ENCODE assay signal across 26 cellular contexts in the genomic region with DNA sequence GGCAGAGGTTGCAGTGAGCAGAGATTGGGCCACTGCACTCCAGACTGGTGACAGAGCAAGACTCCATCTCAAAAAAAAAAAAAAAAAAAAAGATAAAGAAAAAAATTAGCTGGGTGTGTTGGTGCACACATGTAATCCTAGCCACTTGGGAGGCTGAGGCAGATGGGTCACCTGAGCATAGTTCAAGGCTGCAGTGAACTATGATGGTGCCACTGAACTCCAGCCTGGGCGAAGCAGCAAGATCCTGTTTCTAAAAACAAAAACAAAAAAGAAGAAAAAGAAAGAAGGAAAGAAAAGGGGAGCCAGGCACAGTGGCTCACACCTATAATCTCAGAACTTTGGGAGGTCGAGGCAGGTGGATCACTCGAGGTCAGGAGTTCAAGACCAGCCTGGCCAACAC. TPM values are rescaled to one million over a fixed set of nuclear protein-coding genes. Genes with fewer than 3 reads are reported as not detected.
DNase-seq lines count a peak whose midpoint lies in the region; ATAC-seq, FAIRE-seq and TF ChIP-seq lines count a peak whose summit lies in the region.
"Had no signal": no experiment of that assay in that cellular context is flagged by ENCODE, and none has a peak within 500 bp of the region (broad histone marks: within the 10 kb centered on the region; RNA-seq: fewer than 3 reads in every experiment).

No MANE protein-coding gene starts in this region.

- DNase-seq in left ventricle myocardium inferior: no peak
- no peak for DNase-seq in Right ventricle myocardium superior
- no peak for DNase-seq in HepG2 (ENCODE audit: low spot score)
- no peak for DNase-seq in right lobe of liver
- no peak for DNase-seq in central memory CD8-positive, alpha-beta T cell (ENCODE audit: low spot score in 2 of 2)
- DNase-seq in sciatic nerve (ENCODE audit: low spot score): no peak
- no peak for DNase-seq in NCI-H128 (lab: John Stamatoyannopoulos, UW; ENCODE audit: unreplicated experiment)
- no peak for DNase-seq in NOMO-1 treated with DMSO at 0.1 percent for 48 hours (lab: John Stamatoyannopoulos, UW; ENCODE audit: unreplicated experiment)
- DNase-seq: CD4-positive, CD25-positive, alpha-beta regulatory T cell; CD8-positive, alpha-beta memory T cell; DMS 273 treated with DMSO at 0.1 percent for 48 hours; DMS79; EL; GDM1; GM23248; H7; HCEC 1CT had no signal

- no TSS peak for BruUV-seq in HepG2 (replicated peaks; lab: Mats Ljungman, UMichigan)

- H3K4me1 Mint-ChIP-seq in central memory CD8-positive, alpha-beta T cell: peaks cover 40% of the 10 kb centered on the region

- no peak overlapping the region for H2AFZ ChIP-seq in HepG2 (ENCODE audit: low read length)
- H2AFZ ChIP-seq: GM23248 had no signal

- H3K79me2 ChIP-seq in HepG2 (ENCODE audit: insufficient read depth, low read length): peaks cover 78% of the 10 kb centered on the region

- ATAC-seq in Right ventricle myocardium superior (ENCODE audit: poor library complexity) (no peak), HepG2 (no peak), right lobe of liver (no peak), sciatic nerve (no peak)
- no peak for ATAC-seq in central memory CD8-positive, alpha-beta T cell (replicated peaks; ENCODE audit: extremely low read depth, poor library complexity, severe bottlenecking)
- ATAC-seq: GM12878 had no signal

- H3K27ac Mint-ChIP-seq in central memory CD8-positive, alpha-beta T cell (ENCODE audit: low read depth): peak overlapping the region; percentile 20
- H3K27ac Mint-ChIP-seq: B cell had no signal

- H3K27me3 ChIP-seq in left ventricle myocardium inferior (ENCODE audit: low read depth) (no peaks in the 10 kb centered on the region), HepG2 (ENCODE audit: control insufficient read depth in 1 of 2, insufficient read depth in 2 of 2, low read length in 2 of 2) (no peaks in the 10 kb centered on the region), right lobe of liver (no peaks in the 10 kb centered on the region)
- H3K27me3 ChIP-seq: BLaER1 had no signal

- TF ChIP-seq CTCF in left ventricle myocardium inferior (IDR thresholded peaks at IDR 0.05; ENCODE audit: borderline replicate concordance) (no peak), HepG2 (CRISPR knock-in tag; IDR thresholded peaks at IDR 0.05) (no peak), right lobe of liver (IDR thresholded peaks at IDR 0.05) (no peak)

- TF ChIP-seq POLR2A in HepG2 (IDR thresholded peaks at IDR 0.05; ENCODE audit: insufficient read depth in 1 of 2, low read depth in 2 of 2, low read length in 2 of 2) (no peak), right lobe of liver (IDR thresholded peaks at IDR 0.05) (no peak)

- no peak overlapping the region for H3K9ac ChIP-seq in HepG2 (ENCODE audit: insufficient read depth, low read depth, low read length)
- H3K9ac ChIP-seq: BLaER1, GM23248 had no signal

- intact Hi-C loops in left ventricle myocardium inferior (cut with micrococcal nuclease) (no loop called here), Right ventricle myocardium superior (cut with DNase I) (no loop called here), HepG2 (cut with micrococcal nuclease; ENCODE audit: unreplicated experiment) (no loop called here), right lobe of liver (cut with DNase I) (no loop called here), sciatic nerve (cut with DNase I) (no loop called here)

- in situ Hi-C loops in HepG2 (cut with HindIII; ENCODE audit: extremely low pct_ligation_motif_present, low pct_unique_long_range_greater_than_20kb): no loop called here

- POLR2A ChIA-PET in HepG2 (lab: Yijun Ruan, JAX): no interaction called here

- H4K20me1 ChIP-seq in HepG2 (ENCODE audit: insufficient read depth, low read length): peaks cover 17% of the 10 kb centered on the region

- H3K9me3 ChIP-seq in left ventricle myocardium inferior (replicated peaks) (no peaks in the 10 kb centered on the region), HepG2 (ENCODE audit: low read length) (no peaks in the 10 kb centered on the region), right lobe of liver (no peaks in the 10 kb centered on the region)
- H3K9me3 ChIP-seq: BLaER1 had no signal

- TF ChIP-seq EP300 in HepG2 (IDR thresholded peaks at IDR 0.05; ENCODE audit: low read depth in 2 of 2, low read length in 2 of 2) (no peak), HepG2 (CRISPR knock-in tag; IDR thresholded peaks at IDR 0.05; ENCODE audit: borderline replicate concordance) (no peak)

- no peak overlapping the region for H3K4me2 ChIP-seq in HepG2 (ENCODE audit: low read depth, low read length)
- H3K4me2 ChIP-seq: BLaER1 had no signal

- H3K36me3 ChIP-seq in left ventricle myocardium inferior (no peaks in the 10 kb centered on the region), HepG2 (replicated peaks in 1 of 2; ENCODE audit: control insufficient read depth in 1 of 2, insufficient read depth in 2 of 2, low read length in 2 of 2) (no peaks in the 10 kb centered on the region; a peak in 1 of 5 replicates), right lobe of liver (no peaks in the 10 kb centered on the region)

- TF ChIP-seq RAD21 in HepG2 (CRISPR knock-in tag; IDR thresholded peaks at IDR 0.05): no peak

- CTCF ChIA-PET in HepG2 (lab: Yijun Ruan, JAX; ENCODE audit: low intra/inter-chr PET ratio, low total read pairs): no interaction called here

- H3K27ac ChIP-seq in left ventricle myocardium inferior (replicated peaks) (peak overlapping the region; percentile 17), HepG2 (ENCODE audit: extremely low read length, insufficient read depth, low read length) (no peak overlapping the region), right lobe of liver (no peak overlapping the region)
- H3K27ac ChIP-seq: 22Rv1, BLaER1, C4-2B, GM23248 had no signal

- no peaks in the 10 kb centered on the region for H3K27me3 Mint-ChIP-seq in central memory CD8-positive, alpha-beta T cell
- H3K27me3 Mint-ChIP-seq: B cell; CD4-positive, CD25-positive, alpha-beta regulatory T cell; CD8-positive, alpha-beta memory T cell had no signal

- 84% methylated on average over 3 of the region's 3 CpGs for whole genome bisulfite sequencing in HepG2 (ENCODE audit: low lambda C conversion rate)
- 100% methylated on average over 3 of the region's 3 CpGs for WGBS in right lobe of liver (ENCODE audit: insufficient coverage, low coverage, low lambda C conversion rate, missing lambda C conversion rate)

- no peaks in the 10 kb centered on the region for H3K9me3 Mint-ChIP-seq in central memory CD8-positive, alpha-beta T cell
- H3K9me3 Mint-ChIP-seq: CD4-positive, CD25-positive, alpha-beta regulatory T cell; CD8-positive, alpha-beta memory T cell had no signal

- H3K4me1 ChIP-seq in left ventricle myocardium inferior: peaks cover 35% of the 10 kb centered on the region
- H3K4me1 ChIP-seq in HepG2 (ENCODE audit: insufficient read depth, low read length): peaks cover 36% of the 10 kb centered on the region
- peaks cover 0 to 18% (median 0%) of the 10 kb centered on the region in 4 donors for H3K4me1 ChIP-seq in right lobe of liver
- H3K4me1 ChIP-seq: BLaER1 had no signal

- H3K4me3 ChIP-seq in left ventricle myocardium inferior: no peak overlapping the region
- H3K4me3 ChIP-seq in HepG2 (replicated peaks in 1 of 3; ENCODE audit: insufficient read depth in 1 of 3, low read depth in 2 of 3, low read length in 3 of 3): no peak overlapping the region
- H3K4me3 ChIP-seq in right lobe of liver: no peak overlapping the region
- H3K4me3 ChIP-seq: BLaER1, GM12878, GM23248 had no signal

- H3K4me3 Mint-ChIP-seq in central memory CD8-positive, alpha-beta T cell: no peak overlapping the region
- H3K4me3 Mint-ChIP-seq: B cell; CD4-positive, CD25-positive, alpha-beta regulatory T cell; CD8-positive, alpha-beta memory T cell had no signal

- H3K36me3 Mint-ChIP-seq in central memory CD8-positive, alpha-beta T cell (ENCODE audit: insufficient read depth): peaks cover 7% of the 10 kb centered on the region

- FAIRE-seq in HepG2 (lab: Jason Lieb, UNC): no peak
- FAIRE-seq: A204.1, D721Med, GM12878, GM19239, H1 had no signal

TF ChIP-seq in HepG2, 621 proteins besides CTCF, POLR2A, EP300 and RAD21:
- TF ChIP-seq PITX1 (CRISPR knock-in tag; IDR thresholded peaks at IDR 0.05): no peak
- peak; percentile 47; the same call in 1 of the 2 replicates for TF ChIP-seq RARA (CRISPR knock-in tag; IDR thresholded peaks at IDR 0.05)
- peak; percentile 90 for TF ChIP-seq ZNF121 (CRISPR knock-in tag; IDR thresholded peaks at IDR 0.05)

RNA-seq across cellular contexts. Expression of gene PIK3CB, which starts 32.9 kb away (rescaled TPM):
- 31.5 TPM for total RNA-seq in left ventricle myocardium inferior
- 30.7 TPM for total RNA-seq in Right ventricle myocardium superior
- total RNA-seq in HepG2 (2016; rRNA removed; fragmentation: Illumina TruSeq; extraction: Trizol): 6.6 and 18.6 TPM in 2 replicates
- total RNA-seq in HepG2 (2016; cell fraction: cytosol; rRNA removed; fragmentation: Illumina TruSeq; extraction: Trizol; ENCODE audit: low read depth): 6.5 and 9.2 TPM in 2 replicates
- total RNA-seq in HepG2 (2016; cell fraction: insoluble cytoplasmic fraction; rRNA removed; fragmentation: Illumina TruSeq; extraction: Trizol): 6.4 and 18.1 TPM in 2 replicates
- 13.7 and 13.9 TPM in 2 replicates for total RNA-seq in HepG2 (2016; cell fraction: membrane; rRNA removed; fragmentation: Illumina TruSeq; extraction: Trizol)
- 12.3 and 14.6 TPM in 2 replicates for total RNA-seq in HepG2 (2016; cell fraction: nucleus; rRNA removed; fragmentation: Illumina TruSeq; extraction: Trizol)
- 18.7 and 23.8 TPM in 2 replicates for polyA plus RNA-seq in HepG2 (2011; rRNA removed)
- 10.9 and 18.4 TPM in 2 replicates for polyA plus RNA-seq in HepG2 (2011; cell fraction: cytosol; rRNA removed)
- polyA plus RNA-seq in HepG2 (2011; cell fraction: nucleus; rRNA removed): 13.0 and 17.3 TPM in 2 replicates
- 47.5 and 53.4 TPM in 2 replicates for polyA plus RNA-seq in HepG2 (2012)
- 2.2 and 2.4 TPM in 2 replicates for polyA plus RNA-seq in HepG2 (2016; cell fraction: cytosol; fragmentation: Illumina TruSeq; extraction: Trizol; ENCODE audit: low read depth)
- 23.5 TPM in 2 replicates for polyA plus RNA-seq in HepG2 (2016; cell fraction: insoluble cytoplasmic fraction; fragmentation: Illumina TruSeq; extraction: Trizol; ENCODE audit: low read depth)
- polyA plus RNA-seq in HepG2 (2016; cell fraction: membrane; fragmentation: Illumina TruSeq; extraction: Trizol; ENCODE audit: low read depth): 7.7 and 9.3 TPM in 2 replicates
- 13.6 and 13.7 TPM in 2 replicates for polyA plus RNA-seq in HepG2 (2016; cell fraction: nucleus; fragmentation: Illumina TruSeq; extraction: Trizol; ENCODE audit: insufficient read depth, low read depth)
- polyA minus RNA-seq in HepG2 (2011; rRNA and poly(A)+ RNA removed; ENCODE audit: low replicate concordance): 9.4 and 18.8 TPM in 2 replicates
- polyA minus RNA-seq in HepG2 (2011; cell fraction: cytosol; rRNA and poly(A)+ RNA removed): 29.0 and 40.8 TPM in 2 replicates
- polyA minus RNA-seq in HepG2 (2011; cell fraction: nucleus; rRNA and poly(A)+ RNA removed): 74.0 and 78.9 TPM in 2 replicates
- total RNA-seq in right lobe of liver: 10 to 100 TPM; 12.1 to 20.9 (median 14.6) TPM
- total RNA-seq in sciatic nerve: 28.8 TPM
